21 cellular contexts compared by ENCODE assay signal in the genomic region with DNA sequence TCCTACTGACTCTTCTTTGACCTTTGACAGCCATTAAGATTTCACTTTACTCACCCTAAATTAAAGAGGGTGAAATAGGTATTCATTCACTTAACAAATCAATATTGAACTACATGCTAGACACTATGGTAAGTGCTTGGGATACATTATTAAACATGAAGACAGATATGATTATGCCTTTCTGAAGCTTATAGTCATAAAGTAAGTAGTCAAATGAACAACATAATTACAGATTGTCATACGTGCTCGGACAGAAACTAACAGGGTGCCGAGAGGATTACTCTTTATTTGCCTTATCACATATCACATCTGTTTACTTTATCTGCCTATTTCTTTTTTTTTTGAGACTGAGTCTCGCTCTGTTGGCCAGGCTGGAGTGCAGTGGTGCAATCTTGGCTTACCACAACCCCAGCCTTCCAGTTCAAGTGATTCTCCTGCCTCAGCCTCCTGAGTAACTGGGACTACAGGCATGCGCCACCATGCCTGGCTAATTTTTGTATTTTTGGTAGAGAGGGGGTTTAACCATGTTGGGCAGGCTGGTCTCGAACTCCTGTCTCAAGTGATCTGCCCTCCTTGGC.
"Had no signal": no experiment of that assay in that cellular context is flagged by ENCODE, and none has a peak within 500 bp of the region (broad histone marks: within the 10 kb centered on the region; RNA-seq: fewer than 3 reads in every experiment).

No MANE protein-coding gene starts in this region.

- H3K4me3 ChIP-seq: K562, SJSA1, SK-N-MC had no signal

- H3K27ac Mint-ChIP-seq: IgD-negative memory B cell had no signal

- H3K4me1 ChIP-seq: SJSA1 had no signal

- H3K27me3 ChIP-seq: SJSA1 had no signal

- H3K9me3 Mint-ChIP-seq: IgD-negative memory B cell had no signal

- ATAC-seq: K562 had no signal

- H3K27ac ChIP-seq: KMS-11, SJSA1, SK-N-MC had no signal

- H3K36me3 ChIP-seq: SJSA1 had no signal

- H3K4me1 Mint-ChIP-seq: IgD-negative memory B cell had no signal

- DNase-seq: Kasumi-1, MV-4-11, NCI-H1048, NCI-H1105, NCI-H1436 treated with DMSO at 0.1 percent for 48 hours, NCI-H1694, NCI-H187 treated with DMSO at 0.1 percent for 48 hours, NCI-H2029 treated with DMSO at 0.1 percent for 48 hours, NCI-H2107, NCI-H2227 treated with DMSO at 0.1 percent for 48 hours, NCI-H524, NCI-H526 treated with DMSO at 0.1 percent for 48 hours, NCI-H774, Right ventricle myocardium superior, RPMI8226, SIG-M5 had no signal

- H3K9ac ChIP-seq: KMS-11 had no signal

- H3K9me3 ChIP-seq: SJSA1 had no signal

- H3K4me3 Mint-ChIP-seq: IgD-negative memory B cell had no signal
